Comparison of ENCODE assay signal across 9 cellular contexts in the genomic region with DNA sequence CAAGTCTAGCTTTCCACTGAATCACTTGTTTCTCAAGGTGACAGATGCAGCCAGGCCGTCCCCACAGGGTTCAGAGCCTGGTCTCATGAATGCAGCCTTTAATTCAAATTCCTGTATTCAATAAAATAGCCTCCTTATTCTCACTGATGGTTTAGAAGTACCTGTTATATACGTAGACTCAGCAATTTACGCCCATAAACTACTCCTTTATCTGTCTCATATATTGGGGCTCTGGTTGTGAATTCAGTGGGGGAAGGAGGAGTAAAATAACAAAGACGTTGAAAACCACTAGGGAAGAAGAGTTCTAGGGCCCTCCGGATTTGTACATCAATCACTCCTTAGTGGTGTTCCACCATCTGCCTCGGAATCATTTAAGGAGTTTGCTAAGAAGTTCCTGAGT. TPM values are rescaled to one million over a fixed set of nuclear protein-coding genes. Genes with fewer than 3 reads are reported as not detected.
DNase-seq lines count a peak whose midpoint lies in the region; ATAC-seq and TF ChIP-seq lines count a peak whose summit lies in the region.
"Had no signal": no experiment of that assay in that cellular context is flagged by ENCODE, and none has a peak within 500 bp of the region (broad histone marks: within the 10 kb centered on the region; RNA-seq: fewer than 3 reads in every experiment).

No MANE protein-coding gene starts in this region.

- TF ChIP-seq EP300 in neural cell (conservative IDR thresholded peaks at IDR 0.05; ENCODE audit: poor library complexity, severe bottlenecking), result no peak

- peaks cover 48% of the 10 kb centered on the region for H3K4me1 ChIP-seq in HUES6 (ENCODE audit: control insufficient read depth, insufficient read depth, low read length)

- H3K4me2 ChIP-seq in neural cell (ENCODE audit: low read length), result no peak overlapping the region

- peaks cover 11% of the 10 kb centered on the region; the same call in 1 of the 2 replicates for H3K27me3 ChIP-seq in HUES6 (ENCODE audit: control insufficient read depth, insufficient read depth, low read length)
- H3K27me3 ChIP-seq in neural cell (ENCODE audit: insufficient read depth, low read depth, low read length), result no peaks in the 10 kb centered on the region

- H3K4me3 ChIP-seq in AG09309 (ENCODE audit: control insufficient read depth, low read depth, low read length) (peak overlapping the region; percentile 69; the same call in 1 of the 2 replicates), HUES6 (ENCODE audit: low read depth, low read length) (peak overlapping the region; percentile 77), neural cell (ENCODE audit: low read length) (peak overlapping the region; percentile 69)

- ATAC-seq in effector memory CD8-positive, alpha-beta T cell (replicated peaks), result no peak

- H3K9me3 ChIP-seq in HUES6 (ENCODE audit: control insufficient read depth, insufficient read depth, low read depth, low read length) (peaks cover 7% of the 10 kb centered on the region; the same call in 1 of the 2 replicates), neural cell (ENCODE audit: low read length) (no peaks in the 10 kb centered on the region)

- peaks cover 33% of the 10 kb centered on the region for H3K36me3 ChIP-seq in HUES6 (ENCODE audit: control insufficient read depth, insufficient read depth, low read length)
- H3K36me3 ChIP-seq in neural cell (ENCODE audit: insufficient read depth, low read length), result no peaks in the 10 kb centered on the region

- H3K27ac ChIP-seq in HUES6 (ENCODE audit: low read depth, low read length) (no peak overlapping the region), neural cell (ENCODE audit: low read length) (no peak overlapping the region)

- DNase-seq in AG09309 (ENCODE audit: low read depth) (no peak), glomerular visceral epithelial cell (ENCODE audit: extremely low spot score) (no peak), NCI-H1105 (lab: John Stamatoyannopoulos, UW) (no peak), NCI-H1694 treated with DMSO at 0.1 percent for 48 hours (lab: John Stamatoyannopoulos, UW) (no peak)
- DNase-seq in effector memory CD8-positive, alpha-beta T cell, result no peak
- DNase-seq in stimulated activated CD4-positive, alpha-beta T cell treated with anti-CD3 and anti-CD28 coated beads, Interleukin-2, amount 100 ng/mL, for 24 hours, result no peak

- TF ChIP-seq CTCF in AG09309 (IDR thresholded peaks at IDR 0.05; ENCODE audit: control insufficient read depth, insufficient read depth, low read depth, low read length, missing control alignments) (no peak), neural cell (IDR thresholded peaks at IDR 0.05; ENCODE audit: poor library complexity, severe bottlenecking) (no peak)

- no peaks in the 10 kb centered on the region for H3F3A ChIP-seq in neural cell (ENCODE audit: insufficient read depth, low read length, poor library complexity, severe bottlenecking)

- H3K36me3 Mint-ChIP-seq in effector memory CD8-positive, alpha-beta T cell (ENCODE audit: insufficient read depth), result no peaks in the 10 kb centered on the region
- H3K36me3 Mint-ChIP-seq: activated naive CD4-positive, alpha-beta T cell treated with anti-CD3 and anti-CD28 coated beads, Interleukin-2, amount 50 U/mL, for 72 hours had no signal

- H3K9me2 ChIP-seq in neural cell (ENCODE audit: insufficient read depth, low read length), result no peaks in the 10 kb centered on the region

- H3K9ac ChIP-seq in HUES6 (ENCODE audit: low read length) (peak overlapping the region; percentile 92), neural cell (ENCODE audit: low read length) (no peak overlapping the region)

- TF ChIP-seq RAD21 in neural cell (conservative IDR thresholded peaks at IDR 0.05), result no peak

- H3K4me3 Mint-ChIP-seq in effector memory CD8-positive, alpha-beta T cell, result peak overlapping the region; percentile 8 to 53

- H3K27me3 Mint-ChIP-seq in effector memory CD8-positive, alpha-beta T cell, result peaks cover 43 to 87% of the 10 kb centered on the region in 2 donors

- no peak overlapping the region for H3K27ac Mint-ChIP-seq in effector memory CD8-positive, alpha-beta T cell
- H3K27ac Mint-ChIP-seq: activated naive CD4-positive, alpha-beta T cell treated with anti-CD3 and anti-CD28 coated beads, Interleukin-2, amount 50 U/mL, for 72 hours had no signal

- H3K9me3 Mint-ChIP-seq in effector memory CD8-positive, alpha-beta T cell, result no peaks in the 10 kb centered on the region
- H3K9me3 Mint-ChIP-seq: activated naive CD4-positive, alpha-beta T cell treated with anti-CD3 and anti-CD28 coated beads, Interleukin-2, amount 50 U/mL, for 72 hours had no signal

- H2AFZ ChIP-seq in neural cell (ENCODE audit: low read depth, low read length), result no peak overlapping the region

- H3K79me2 ChIP-seq in neural cell (replicated peaks; ENCODE audit: insufficient read depth, low read length), result peaks cover 5% of the 10 kb centered on the region

- H4K20me1 ChIP-seq in neural cell (ENCODE audit: insufficient read depth), result no peaks in the 10 kb centered on the region

- H3K4me1 Mint-ChIP-seq in effector memory CD8-positive, alpha-beta T cell (ENCODE audit: low read depth in 2 of 2), result no peaks in the 10 kb centered on the region

TF ChIP-seq in neural cell, 6 proteins besides CTCF, POLR2A, EP300 and RAD21:
- no peak for TF ChIP-seq EZH2 (IDR thresholded peaks at IDR 0.05; ENCODE audit: borderline replicate concordance, insufficient read depth, low read length, poor library complexity, severe bottlenecking)
- no peak for TF ChIP-seq POLR2AphosphoS5 (IDR thresholded peaks at IDR 0.05)
TF ChIP-seq in neural cell: peak in this region for 0.

RNA-seq across cellular contexts. Expression of a gene that starts 1.7 kb away (rescaled TPM):
- 59.7 and 75.2 TPM in 2 replicates for polyA plus RNA-seq in neural cell
- 44.8 and 45.3 TPM in 2 replicates for polyA minus RNA-seq in neural cell

RNA-seq across cellular contexts. Expression of a gene that starts 2.5 kb away (rescaled TPM):
- polyA plus RNA-seq in neural cell, result 2.7 and 5.6 TPM in 2 replicates
- polyA minus RNA-seq in neural cell, result 0.46 TPM in 1 of 2 replicates, not detected in the other

RNA-seq across cellular contexts. Expression of a gene that starts 25.8 kb away (rescaled TPM):
- polyA plus RNA-seq in neural cell, result 39.3 and 44.0 TPM in 2 replicates
- 39.7 and 50.9 TPM in 2 replicates for polyA minus RNA-seq in neural cell

RNA-seq across cellular contexts. Expression of a gene that starts 26.0 kb away (rescaled TPM):
- 24.3 and 28.6 TPM in 2 replicates for polyA plus RNA-seq in neural cell
- 35.1 and 42.4 TPM in 2 replicates for polyA minus RNA-seq in neural cell

RNA-seq across cellular contexts. Expression of a gene that starts 28.0 kb away (rescaled TPM):
- polyA plus RNA-seq in neural cell, result 54.9 and 55.0 TPM in 2 replicates
- polyA minus RNA-seq in neural cell, result 19.0 and 22.7 TPM in 2 replicates
